8 cellular contexts compared by ENCODE assay signal in genomic region chr16:53054670-53055485, GRCh38.
DNase-seq lines count a peak whose midpoint lies in the region; ATAC-seq and TF ChIP-seq lines count a peak whose summit lies in the region.

A gene with protein sequence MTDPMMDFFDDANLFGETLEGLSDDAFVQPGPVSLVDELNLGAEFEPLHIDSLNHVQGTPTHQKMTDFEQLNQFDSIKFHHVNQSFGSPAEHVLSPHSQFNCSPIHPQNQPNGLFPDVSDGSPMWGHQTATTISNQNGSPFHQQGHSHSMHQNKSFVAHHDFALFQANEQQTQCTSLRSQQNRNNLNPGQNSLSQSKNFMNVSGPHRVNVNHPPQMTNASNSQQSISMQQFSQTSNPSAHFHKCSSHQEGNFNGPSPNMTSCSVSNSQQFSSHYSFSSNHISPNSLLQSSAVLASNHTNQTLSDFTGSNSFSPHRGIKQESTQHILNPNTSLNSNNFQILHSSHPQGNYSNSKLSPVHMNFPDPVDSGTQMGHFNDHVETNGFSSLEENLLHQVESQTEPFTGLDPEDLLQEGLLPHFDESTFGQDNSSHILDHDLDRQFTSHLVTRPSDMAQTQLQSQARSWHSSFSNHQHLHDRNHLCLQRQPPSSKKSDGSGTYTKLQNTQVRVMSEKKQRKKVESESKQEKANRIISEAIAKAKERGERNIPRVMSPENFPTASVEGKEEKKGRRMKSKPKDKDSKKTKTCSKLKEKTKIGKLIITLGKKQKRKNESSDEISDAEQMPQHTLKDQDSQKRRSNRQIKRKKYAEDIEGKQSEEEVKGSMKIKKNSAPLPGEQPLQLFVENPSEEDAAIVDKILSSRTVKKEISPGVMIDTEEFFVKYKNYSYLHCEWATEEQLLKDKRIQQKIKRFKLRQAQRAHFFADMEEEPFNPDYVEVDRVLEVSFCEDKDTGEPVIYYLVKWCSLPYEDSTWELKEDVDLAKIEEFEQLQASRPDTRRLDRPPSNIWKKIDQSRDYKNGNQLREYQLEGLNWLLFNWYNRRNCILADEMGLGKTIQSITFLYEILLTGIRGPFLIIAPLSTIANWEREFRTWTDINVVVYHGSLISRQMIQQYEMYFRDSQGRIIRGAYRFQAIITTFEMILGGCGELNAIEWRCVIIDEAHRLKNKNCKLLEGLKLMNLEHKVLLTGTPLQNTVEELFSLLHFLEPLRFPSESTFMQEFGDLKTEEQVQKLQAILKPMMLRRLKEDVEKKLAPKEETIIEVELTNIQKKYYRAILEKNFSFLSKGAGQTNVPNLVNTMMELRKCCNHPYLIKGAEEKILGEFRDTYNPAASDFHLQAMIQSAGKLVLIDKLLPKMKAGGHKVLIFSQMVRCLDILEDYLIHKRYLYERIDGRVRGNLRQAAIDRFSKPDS (N-terminal part only) (plus strand): TSS chr16:53054991. CDS start chr16:53156090, 101,099 bp downstream.

- TF ChIP-seq POLR2A in GM18951 (IDR thresholded peaks at IDR 0.05; ENCODE audit: extremely low read depth, insufficient read depth, insufficient read length): peak; percentile 47

- peak; percentile 88 for TF ChIP-seq CTCF in AG09319 (IDR thresholded peaks at IDR 0.05; ENCODE audit: low read depth, low read length)

- ATAC-seq in HG03280 (IDR thresholded peaks at IDR 0.05; ENCODE audit: unreplicated experiment): peak; percentile 82

- DNase-seq in AG09319 (ENCODE audit: extremely low read depth, low read depth): peak; percentile 46
- DNase-seq in NCI-H345 (lab: John Stamatoyannopoulos, UW): peak; percentile 79
- peak; percentile 30 for DNase-seq in activated CD4-positive, CD25-positive, alpha-beta regulatory T cell treated with anti-CD3 and anti-CD28 coated beads, Interleukin-2, amount 50 U/mL, for 16 hours (ENCODE audit: low read depth, low spot score)
- DNase-seq in central memory CD4-positive, alpha-beta T cell: peak; percentile 72
- DNase-seq in islet precursor cell: peak; percentile 96
- peak; percentile 50 to 64 (median 61) for DNase-seq in stimulated activated CD4-positive, alpha-beta T cell treated with anti-CD3 and anti-CD28 coated beads, Interleukin-12 subunit alpha, Interleukin-12 subunit beta, amount 100 ng/mL, for 48 hours (ENCODE audit: low read depth in 2 of 3, low spot score in 1 of 3)

- in situ Hi-C loops in GM18951 (cut with MboI; ENCODE audit: low sequenced_read_pairs, unreplicated experiment): no loop called here

Comparison
In these comparisons a context has a peak if more than half of its experiments do, and no peak if none do; other contexts are left out.
1. Peak in every context shown above with its lines: DNase-seq and ATAC-seq.
2. DNase-seq: peak in every context shown above with its lines; median percentile 96 in islet precursor cell; 79 in NCI-H345; 72 in central memory CD4-positive, alpha-beta T cell; 61 in stimulated activated CD4-positive, alpha-beta T cell treated with anti-CD3 and anti-CD28 coated beads, Interleukin-12 subunit alpha, Interleukin-12 subunit beta, amount 100 ng/mL, for 48 hours; 46 in AG09319; 30 in activated CD4-positive, CD25-positive, alpha-beta regulatory T cell treated with anti-CD3 and anti-CD28 coated beads, Interleukin-2, amount 50 U/mL, for 16 hours.